ENCODE assay signal across 8 cellular contexts in the genomic region with DNA sequence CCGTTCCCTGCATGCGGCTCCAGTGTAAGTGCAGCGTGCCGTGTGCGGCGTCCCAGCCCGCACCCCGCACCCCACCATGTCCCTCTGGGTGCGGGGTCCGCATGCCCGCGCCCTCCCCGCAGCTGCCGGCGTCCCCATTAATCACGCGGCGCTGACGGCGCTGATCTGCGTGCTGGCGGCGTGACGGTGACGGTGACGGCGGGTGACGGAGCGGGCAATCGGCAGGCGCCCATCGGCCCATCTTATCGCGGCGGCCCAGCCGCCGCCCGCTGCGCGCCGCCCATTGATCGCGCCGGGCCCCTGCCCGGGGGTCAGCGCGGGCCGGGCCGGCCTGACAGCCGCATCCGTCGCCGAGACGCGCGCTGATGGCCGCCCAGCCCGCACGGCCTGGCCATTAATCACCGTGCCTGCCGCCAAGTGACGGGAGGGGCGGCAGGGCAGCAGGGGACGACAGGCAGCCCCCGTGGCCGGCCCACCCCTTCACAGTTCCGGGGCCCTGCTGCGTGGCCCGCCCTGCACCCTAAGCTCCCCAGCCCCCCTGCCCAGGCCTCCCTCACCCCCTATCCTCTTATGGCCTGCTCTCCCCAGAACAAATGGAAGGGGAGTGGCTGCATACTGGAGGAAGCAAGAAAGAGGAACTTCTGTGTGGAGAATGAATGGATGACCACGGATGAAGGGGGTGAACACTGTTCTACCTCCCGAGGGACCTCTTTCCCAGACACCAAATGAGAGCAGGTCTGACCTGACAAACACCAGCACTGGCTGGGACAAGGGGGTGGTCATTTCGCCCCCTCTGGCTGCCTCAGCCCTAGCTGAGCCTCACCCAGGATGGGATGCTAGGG. TPM values are rescaled to one million over a fixed set of nuclear protein-coding genes. Genes with fewer than 3 reads are reported as not detected.
DNase-seq lines count a peak whose midpoint lies in the region; ATAC-seq and TF ChIP-seq lines count a peak whose summit lies in the region.

No MANE protein-coding gene starts in this region.

- no peak for TF ChIP-seq POLR2A in testis (IDR thresholded peaks at IDR 0.05)

- H3K9me3 Mint-ChIP-seq in T-cell = no peaks in the 10 kb centered on the region
- H3K9me3 Mint-ChIP-seq in mesothelial cell of epicardium = no peaks in the 10 kb centered on the region

- H3K9me2 ChIP-seq in PC-9 (ENCODE audit: insufficient read depth) = no peaks in the 10 kb centered on the region

- H3K36me3 ChIP-seq in testis (ENCODE audit: low read depth, missing control alignments) = no peaks in the 10 kb centered on the region
- peaks cover 12% of the 10 kb centered on the region for H3K36me3 ChIP-seq in PC-9 (ENCODE audit: low read depth)

- in situ Hi-C loops in G401 (cut with HindIII; ENCODE audit: low sequenced_read_pairs) = no loop called here

- H3F3A ChIP-seq in PC-9 (ENCODE audit: insufficient read depth, low read depth) = peaks cover 42% of the 10 kb centered on the region; the same call in 1 of the 2 replicates

- no peak overlapping the region for H3K27ac Mint-ChIP-seq in T-cell
- no peak overlapping the region for H3K27ac Mint-ChIP-seq in mesothelial cell of epicardium

- CTCF ChIA-PET in T-cell (lab: Charles Lee) = interaction anchor here in 1 of 2 donors (0.6 to 1.0 kb wide), 3 partner anchors 18 to 893 kb away, joined by 3 to 4 read pairs (median 3); no protein-coding TSS in a partner anchor
- CTCF ChIA-PET in PC-9 (lab: Charles Lee) = no interaction called here

- H3K4me2 ChIP-seq in PC-9 = no peak overlapping the region

- H3K27ac ChIP-seq in testis = no peak overlapping the region
- no peak overlapping the region for H3K27ac ChIP-seq in PC-9

- no peaks in the 10 kb centered on the region for H3K9me3 ChIP-seq in testis
- no peaks in the 10 kb centered on the region for H3K9me3 ChIP-seq in PC-9 (ENCODE audit: insufficient read depth, low read depth)

- H3K36me3 Mint-ChIP-seq in T-cell = peaks cover 34% of the 10 kb centered on the region
- H3K36me3 Mint-ChIP-seq in mesothelial cell of epicardium = peaks cover 5% of the 10 kb centered on the region

- H3K27me3 ChIP-seq in testis (no peaks in the 10 kb centered on the region), PC-9 (ENCODE audit: insufficient read depth, low read depth) (no peaks in the 10 kb centered on the region)

- H3K4me3 ChIP-seq in testis (peak overlapping the region; percentile 6 to 59), PC-9 (no peak overlapping the region)

- H3K27me3 Mint-ChIP-seq in T-cell = no peaks in the 10 kb centered on the region
- no peaks in the 10 kb centered on the region for H3K27me3 Mint-ChIP-seq in mesothelial cell of epicardium (ENCODE audit: low read depth)

- H3K4me3 Mint-ChIP-seq in T-cell (peak overlapping the region; percentile 71 to 80 (median 71)), mesothelial cell of epicardium (peak overlapping the region; percentile 77)

- ATAC-seq in T-cell (replicated peaks in 1 of 4) = peak; percentile 13 to 40 (median 38)

- POLR2A ChIA-PET in T-cell (lab: Charles Lee) (no interaction called here), PC-9 (lab: Charles Lee; ENCODE audit: unreplicated experiment) (no interaction called here)

- H4K20me1 ChIP-seq in PC-9 (ENCODE audit: insufficient read depth) = peaks cover 28% of the 10 kb centered on the region

- no peaks in the 10 kb centered on the region for H3K79me2 ChIP-seq in PC-9 (ENCODE audit: low read depth)

- intact Hi-C loops in testis (cut with DNase I; ENCODE audit: low total_unique reads) = loop anchor here (10.0 kb wide), 1 partner anchor 418 kb away; a partner anchor contains a TSS
- intact Hi-C loops in PC-9 (cut with micrococcal nuclease; ENCODE audit: unreplicated experiment) = no loop called here

- peaks cover 11% of the 10 kb centered on the region for H3K4me1 ChIP-seq in testis
- H3K4me1 ChIP-seq in PC-9 (replicated peaks; ENCODE audit: insufficient read depth) = no peaks in the 10 kb centered on the region

- H3K4me1 Mint-ChIP-seq in T-cell = peaks cover 0 to 14% (median 10%) of the 10 kb centered on the region in 3 donors
- peaks cover 8% of the 10 kb centered on the region for H3K4me1 Mint-ChIP-seq in mesothelial cell of epicardium

- BruUV-seq in PC-9 (replicated peaks; lab: Mats Ljungman, UMichigan) = no TSS peak

- 54 to 57% methylated on average over 29 to 45 of the region's 72 CpGs for WGBS in testis, 2 donors

- peak; percentile 76 for DNase-seq in G401 (ENCODE audit: low spot score)
- peak in 22 of 34 experiments; percentile 17 to 53 (median 36) for DNase-seq in T-cell
- DNase-seq in effector CD4-positive, alpha-beta T cell = peak; percentile 29
- no peak for DNase-seq in mesothelial cell of epicardium (ENCODE audit: low spot score in 2 of 2, unreplicated experiment in 2 of 2)
- DNase-seq in testis = no peak
- DNase-seq in PC-9 = no peak
- DNase-seq in NCI-H146 (lab: John Stamatoyannopoulos, UW) = no peak
- DNase-seq in GM19238 (ENCODE audit: insufficient read length, low spot score) = no peak

- TF ChIP-seq CTCF in mesothelial cell of epicardium (IDR thresholded peaks at IDR 0.05; ENCODE audit: unreplicated experiment) (no peak), testis (IDR thresholded peaks at IDR 0.05) (no peak), PC-9 (conservative IDR thresholded peaks at IDR 0.05) (no peak)

- H2AFZ ChIP-seq in PC-9 = no peak overlapping the region

RNA-seq across cellular contexts. Expression of a gene that starts 24.8 kb away (rescaled TPM):
- 134 and 174 TPM in 2 replicates for total RNA-seq in G401 (2014; rRNA removed; shearing (Covaris generic))
- total RNA-seq in T-cell (100 to 1,000 TPM; 120 to 156 (median 135) TPM), mesothelial cell of epicardium (205 to 207 TPM (median 206 TPM) in 3 replicates), testis (100 to 1,000 TPM; 129 to 137 TPM), PC-9 (2021) (110 and 189 TPM in 2 replicates)
- polyA plus RNA-seq in testis (ENCODE audit: insufficient read depth, low read depth, low replicate concordance) = 119 TPM

RNA-seq across cellular contexts. Expression of a gene that starts 46.6 kb away (rescaled TPM):
- 160 and 177 TPM in 2 replicates for total RNA-seq in G401 (2014; rRNA removed; shearing (Covaris generic))
- total RNA-seq in T-cell (10 to 100 TPM; 21.4 to 33.4 (median 29.9) TPM), mesothelial cell of epicardium (37.8 to 40.6 TPM (median 38.6 TPM) in 3 replicates), testis (10 to 100 TPM; 42.9 to 52.9 TPM), PC-9 (2021) (91.4 and 115 TPM in 2 replicates)
- 70.1 TPM for polyA plus RNA-seq in testis (ENCODE audit: insufficient read depth, low read depth, low replicate concordance)

Comparison
In these comparisons a context has a peak if more than half of its experiments do, and no peak if none do; other contexts are left out.
1. DNase-seq: peak in G401 (single experiment), T-cell (22 of 34) and effector CD4-positive, alpha-beta T cell (single experiment); none in mesothelial cell of epicardium (0 of 2), testis (single experiment), PC-9 (0 of 2), NCI-H146 (single experiment) and GM19238 (single experiment).